ENCODE assay signal across 31 cellular contexts in the genomic region with DNA sequence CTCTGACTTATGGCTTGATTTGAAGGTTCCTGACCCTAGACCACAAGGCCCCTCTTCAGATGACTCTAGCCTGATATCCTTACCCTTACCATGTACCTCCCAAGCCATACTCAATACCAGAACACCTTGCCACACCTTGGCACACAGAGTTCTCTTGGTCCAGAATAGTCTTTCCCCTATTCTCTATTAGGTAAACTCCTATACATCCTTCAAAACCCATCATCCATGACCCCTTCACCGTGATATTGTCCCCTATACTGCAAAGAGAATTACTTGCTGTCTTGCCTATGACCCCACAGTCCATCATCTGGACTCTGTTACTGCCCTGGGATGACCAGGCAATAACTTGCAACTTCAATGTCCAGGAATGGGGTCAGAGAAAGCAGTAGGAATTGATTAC.
"Had no signal": no experiment of that assay in that cellular context is flagged by ENCODE, and none has a peak within 500 bp of the region (broad histone marks: within the 10 kb centered on the region; RNA-seq: fewer than 3 reads in every experiment).

No MANE protein-coding gene starts in this region.

- H3K27me3 Mint-ChIP-seq: activated CD4-positive, alpha-beta memory T cell treated with anti-CD3 and anti-CD28 coated beads, Interleukin-2, amount 10 ng/mL, durations not matched to agents 7 days and 5 days; activated CD4-positive, alpha-beta T cell treated with anti-CD3 and anti-CD28 coated beads for 36 hours; activated CD4-positive, alpha-beta T cell treated with anti-CD3 and anti-CD28 coated beads, Interleukin-2, amount 10 ng/mL, durations not matched to agents 24 days and 14 days; activated naive CD8-positive, alpha-beta T cell treated with anti-CD3 and anti-CD28 coated beads, Interleukin-2, amount 10 ng/mL, durations not matched to agents 7 days and 5 days; activated T-cell treated with anti-CD3 and anti-CD28 coated beads, Interleukin-2, amount 50 U/mL, for 24 hours; central memory CD8-positive, alpha-beta T cell; dendritic cell treated with granulocyte-macrophage colony-stimulating factor and Interleukin-4, amounts not matched to agents 40 ng/mL and 50 ng/mL, for 4 days had no signal

- H3K4me1 Mint-ChIP-seq: activated CD4-positive, alpha-beta T cell treated with anti-CD3 and anti-CD28 coated beads for 36 hours; endodermal cell had no signal

- ATAC-seq: activated CD4-positive, alpha-beta T cell treated with anti-CD3 and anti-CD28 coated beads for 36 hours; activated naive CD4-positive, alpha-beta T cell treated with anti-CD3 and anti-CD28 coated beads, Interleukin-2, amount 50 U/mL, for 72 hours; activated T-cell treated with anti-CD3 and anti-CD28 coated beads, Interleukin-2, amount 50 U/mL, for 72 hours; gastroesophageal sphincter had no signal

- H3K27ac Mint-ChIP-seq: activated CD4-positive, alpha-beta memory T cell treated with anti-CD3 and anti-CD28 coated beads, Interleukin-2, amount 10 ng/mL, durations not matched to agents 7 days and 5 days; activated CD4-positive, alpha-beta T cell treated with anti-CD3 and anti-CD28 coated beads for 36 hours; activated CD4-positive, alpha-beta T cell treated with anti-CD3 and anti-CD28 coated beads, Interleukin-2, amount 10 ng/mL, durations not matched to agents 24 days and 14 days; activated naive CD4-positive, alpha-beta T cell treated with anti-CD3 and anti-CD28 coated beads, Interleukin-2, amount 10 ng/mL, durations not matched to agents 7 days and 5 days; activated naive CD4-positive, alpha-beta T cell treated with anti-CD3 and anti-CD28 coated beads, Interleukin-2, amount 50 U/mL, for 72 hours; activated T-cell treated with anti-CD3 and anti-CD28 coated beads, Interleukin-2, amount 50 U/mL, for 24 hours; activated T-cell treated with anti-CD3 and anti-CD28 coated beads, Interleukin-2, amount 50 U/mL, for 72 hours; dendritic cell treated with granulocyte-macrophage colony-stimulating factor and Interleukin-4, amounts not matched to agents 40 ng/mL and 50 ng/mL, for 4 days had no signal

- H3K9me3 ChIP-seq: esophagus muscularis mucosa, gastroesophageal sphincter had no signal

- H3K4me3 ChIP-seq: coronary artery, dorsolateral prefrontal cortex, esophagus muscularis mucosa, gastroesophageal sphincter had no signal

- DNase-seq: activated CD4-positive, alpha-beta memory T cell treated with anti-CD3 and anti-CD28 coated beads, Interleukin-2, amount 10 ng/mL, durations not matched to agents 7 days and 5 days; activated CD4-positive, alpha-beta T cell treated with anti-CD3 and anti-CD28 coated beads for 36 hours; activated CD4-positive, alpha-beta T cell treated with anti-CD3 and anti-CD28 coated beads, Interleukin-2, amount 10 ng/mL, durations not matched to agents 24 days and 14 days; activated CD4-positive, alpha-beta T cell treated with anti-CD3 and anti-CD28 coated beads, Interleukin-2, amount 50 U/mL, for 4 hours; activated CD4-positive, CD25-positive, alpha-beta regulatory T cell; activated CD4-positive, CD25-positive, alpha-beta regulatory T cell treated with anti-CD3 and anti-CD28 coated beads, Interleukin-2, amount 50 U/mL, for 72 hours; activated CD8-positive, alpha-beta memory T cell treated with anti-CD3 and anti-CD28 coated beads, Interleukin-2, amount 50 U/mL, for 48 hours; activated gamma-delta T cell; activated naive CD4-positive, alpha-beta T cell; activated naive CD4-positive, alpha-beta T cell treated with anti-CD3 and anti-CD28 coated beads, Interleukin-2, amount 10 ng/mL, durations not matched to agents 7 days and 5 days; activated naive CD8-positive, alpha-beta T cell treated with anti-CD3 and anti-CD28 coated beads, Interleukin-2, amount 10 ng/mL, durations not matched to agents 7 days and 5 days; activated T-cell treated with anti-CD3 and anti-CD28 coated beads for 4 hours; activated T-cell treated with anti-CD3 and anti-CD28 coated beads, Interleukin-2, amount 50 U/mL, for 24 hours; activated T-cell treated with anti-CD3 and anti-CD28 coated beads, Interleukin-2, amount 50 U/mL, for 72 hours; amniotic stem cell; anterior cingulate cortex; brain microvascular endothelial cell; effector memory CD4-positive, alpha-beta T cell; endodermal cell; erythroblast; foreskin melanocyte; head of caudate nucleus; T-helper 2 cell had no signal

- H3K4me3 Mint-ChIP-seq: activated CD4-positive, alpha-beta memory T cell treated with anti-CD3 and anti-CD28 coated beads, Interleukin-2, amount 10 ng/mL, durations not matched to agents 7 days and 5 days; activated CD4-positive, alpha-beta T cell treated with anti-CD3 and anti-CD28 coated beads for 36 hours; activated CD4-positive, alpha-beta T cell treated with anti-CD3 and anti-CD28 coated beads, Interleukin-2, amount 10 ng/mL, durations not matched to agents 24 days and 14 days; activated naive CD4-positive, alpha-beta T cell treated with anti-CD3 and anti-CD28 coated beads, Interleukin-2, amount 10 ng/mL, durations not matched to agents 7 days and 5 days; activated naive CD8-positive, alpha-beta T cell treated with anti-CD3 and anti-CD28 coated beads, Interleukin-2, amount 10 ng/mL, durations not matched to agents 7 days and 5 days; activated T-cell treated with anti-CD3 and anti-CD28 coated beads, Interleukin-2, amount 50 U/mL, for 24 hours; activated T-cell treated with anti-CD3 and anti-CD28 coated beads, Interleukin-2, amount 50 U/mL, for 72 hours; central memory CD8-positive, alpha-beta T cell; dendritic cell treated with granulocyte-macrophage colony-stimulating factor and Interleukin-4, amounts not matched to agents 40 ng/mL and 50 ng/mL, for 4 days; endodermal cell had no signal

- FAIRE-seq: astrocyte had no signal

- H3K9me3 Mint-ChIP-seq: activated CD4-positive, alpha-beta memory T cell treated with anti-CD3 and anti-CD28 coated beads, Interleukin-2, amount 10 ng/mL, durations not matched to agents 7 days and 5 days; activated CD4-positive, alpha-beta T cell treated with anti-CD3 and anti-CD28 coated beads, Interleukin-2, amount 10 ng/mL, durations not matched to agents 24 days and 14 days; activated naive CD4-positive, alpha-beta T cell treated with anti-CD3 and anti-CD28 coated beads, Interleukin-2, amount 10 ng/mL, durations not matched to agents 7 days and 5 days; activated naive CD4-positive, alpha-beta T cell treated with anti-CD3 and anti-CD28 coated beads, Interleukin-2, amount 50 U/mL, for 72 hours; activated naive CD8-positive, alpha-beta T cell treated with anti-CD3 and anti-CD28 coated beads, Interleukin-2, amount 10 ng/mL, durations not matched to agents 7 days and 5 days; activated T-cell treated with anti-CD3 and anti-CD28 coated beads, Interleukin-2, amount 50 U/mL, for 24 hours; activated T-cell treated with anti-CD3 and anti-CD28 coated beads, Interleukin-2, amount 50 U/mL, for 72 hours; central memory CD8-positive, alpha-beta T cell; dendritic cell treated with granulocyte-macrophage colony-stimulating factor and Interleukin-4, amounts not matched to agents 40 ng/mL and 50 ng/mL, for 4 days; endodermal cell had no signal

- H3K27me3 ChIP-seq: brain microvascular endothelial cell, dorsolateral prefrontal cortex, esophagus muscularis mucosa, gastroesophageal sphincter had no signal

- H3K27ac ChIP-seq: brain microvascular endothelial cell, coronary artery, esophagus muscularis mucosa, gastroesophageal sphincter had no signal
